8 cellular contexts compared by ENCODE assay signal in the genomic region with DNA sequence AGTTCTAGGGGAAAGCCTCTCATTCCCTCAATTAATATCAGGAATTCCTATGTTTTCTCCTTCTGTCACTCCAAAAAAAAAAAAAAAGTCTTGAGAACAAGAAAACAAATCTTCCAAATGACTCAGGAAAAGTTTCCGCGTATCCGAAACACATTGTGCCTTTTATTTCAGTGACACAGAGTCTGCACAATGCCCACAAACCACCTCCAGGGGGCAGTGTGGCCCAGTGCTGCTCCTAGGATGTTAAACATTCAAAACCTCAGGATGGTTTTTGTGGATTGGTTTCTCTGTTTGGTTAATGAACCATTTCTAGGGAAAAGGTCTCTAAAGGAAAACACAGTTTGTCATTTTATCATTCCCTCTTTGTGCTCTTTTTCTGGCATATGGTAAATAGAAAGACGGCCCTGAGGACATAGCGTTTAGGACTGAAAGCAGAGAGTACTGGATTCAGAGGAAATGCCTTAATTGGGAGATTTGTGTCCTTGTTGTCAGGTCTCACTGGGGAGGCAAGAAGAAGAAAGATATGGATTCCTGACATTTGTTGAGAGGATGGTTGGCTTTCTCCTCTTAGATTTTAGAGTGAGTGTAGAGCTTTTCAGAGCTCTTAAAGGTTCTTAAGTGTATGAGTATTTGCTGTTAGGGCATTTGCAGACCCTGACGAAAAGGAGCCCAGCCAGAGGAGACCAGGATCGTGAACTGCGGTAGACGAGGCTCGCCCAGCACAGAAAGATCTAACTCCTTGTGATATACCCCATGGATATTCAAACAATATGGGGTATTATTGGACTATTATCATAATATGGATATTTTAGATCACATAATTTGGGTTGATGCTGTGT.
A peak's percentile ranks its signal among the peaks of the same experiment; 100 is the strongest.
DNase-seq lines count a peak whose midpoint lies in the region; ATAC-seq, FAIRE-seq and TF ChIP-seq lines count a peak whose summit lies in the region.

No MANE protein-coding gene starts in this region.

- H3K27me3 ChIP-seq in cardiac muscle cell = no peaks in the 10 kb centered on the region
- H3K27me3 ChIP-seq in transverse colon = no peaks in the 10 kb centered on the region

- H3K4me3 Mint-ChIP-seq in Calu3 (ENCODE audit: low read depth, unreplicated experiment) = peak overlapping the region; percentile 54
- no peak overlapping the region for H3K4me3 Mint-ChIP-seq in activated naive CD8-positive, alpha-beta T cell treated with anti-CD3 and anti-CD28 coated beads, Interleukin-2, amount 50 U/mL, for 24 hours

- peak overlapping the region; percentile 29 for H3K27ac ChIP-seq in cardiac muscle cell
- peak overlapping the region in 2 of 4 donors; percentile 19 to 21 for H3K27ac ChIP-seq in transverse colon

- DNase-seq in Calu3 = peak; percentile 81
- peak; percentile 59 for DNase-seq in GM20000 (ENCODE audit: low spot score)
- peak; percentile 42 for DNase-seq in HTR-8/SVneo (ENCODE audit: insufficient read length, low spot score)
- peak; percentile 71 for DNase-seq in activated naive CD8-positive, alpha-beta T cell treated with anti-CD3 and anti-CD28 coated beads, Interleukin-2, amount 50 U/mL, for 24 hours
- DNase-seq in cardiac muscle cell (ENCODE audit: low read depth in 1 of 2, low spot score in 1 of 2) = peak; percentile 84
- peak; percentile 82 for DNase-seq in pons (ENCODE audit: low spot score)
- peak; percentile 79 for DNase-seq in transverse colon

- BruUV-seq in Calu3 (replicated peaks; lab: Mats Ljungman, UMichigan) = no TSS peak

- TF ChIP-seq CTCF in Calu3 (IDR thresholded peaks at IDR 0.05; ENCODE audit: unreplicated experiment) (peak; percentile 68), GM20000 (IDR thresholded peaks at IDR 0.05; ENCODE audit: extremely low read depth, missing control alignments) (peak; percentile 82), cardiac muscle cell (IDR thresholded peaks at IDR 0.05; ENCODE audit: low read depth, low read length) (peak; percentile 98), transverse colon (IDR thresholded peaks at IDR 0.05) (peak; percentile 79 to 95 (median 93))

- peaks cover 30% of the 10 kb centered on the region for H3K4me1 Mint-ChIP-seq in Calu3 (ENCODE audit: low read depth, unreplicated experiment)
- H3K4me1 Mint-ChIP-seq in activated naive CD8-positive, alpha-beta T cell treated with anti-CD3 and anti-CD28 coated beads, Interleukin-2, amount 50 U/mL, for 24 hours = peaks cover 5% of the 10 kb centered on the region

- 13 to 55% methylated on average over 5 to 10 of the region's 10 CpGs for WGBS in transverse colon (ENCODE audit: low coverage in 1 of 2), 2 donors

- CTCF ChIA-PET in Calu3 (lab: Charles Lee) = no interaction called here

- H3K9me3 Mint-ChIP-seq in Calu3 (ENCODE audit: low read depth, unreplicated experiment) = no peaks in the 10 kb centered on the region
- no peaks in the 10 kb centered on the region for H3K9me3 Mint-ChIP-seq in activated naive CD8-positive, alpha-beta T cell treated with anti-CD3 and anti-CD28 coated beads, Interleukin-2, amount 50 U/mL, for 24 hours

- no peak for FAIRE-seq in HTR-8/SVneo (lab: Jason Lieb, UNC)

- H3K36me3 ChIP-seq in cardiac muscle cell (no peaks in the 10 kb centered on the region), transverse colon (no peaks in the 10 kb centered on the region)

- in situ Hi-C loops in transverse colon (cut with MboI; ENCODE audit: low pct_ligation_motif_present in 1 of 4, low pct_unique_long_range_greater_than_20kb in 1 of 4, low sequenced_read_pairs in 3 of 4) = loop anchor here (10.0 to 25.0 kb wide), 4 partner anchors 342 to 495 kb away; no protein-coding TSS in a partner anchor

- H3K27me3 Mint-ChIP-seq in Calu3 (ENCODE audit: unreplicated experiment) = no peaks in the 10 kb centered on the region
- H3K27me3 Mint-ChIP-seq in activated naive CD8-positive, alpha-beta T cell treated with anti-CD3 and anti-CD28 coated beads, Interleukin-2, amount 50 U/mL, for 24 hours = peaks cover 16% of the 10 kb centered on the region

- no peaks in the 10 kb centered on the region for H3K36me3 Mint-ChIP-seq in Calu3 (ENCODE audit: insufficient read depth, unreplicated experiment)
- H3K36me3 Mint-ChIP-seq in activated naive CD8-positive, alpha-beta T cell treated with anti-CD3 and anti-CD28 coated beads, Interleukin-2, amount 50 U/mL, for 24 hours (ENCODE audit: low read depth) = no peaks in the 10 kb centered on the region

- no peak for TF ChIP-seq POLR2A in transverse colon (IDR thresholded peaks at IDR 0.05)

- peak overlapping the region; percentile 75 for H3K27ac Mint-ChIP-seq in Calu3 (ENCODE audit: unreplicated experiment)
- no peak overlapping the region for H3K27ac Mint-ChIP-seq in activated naive CD8-positive, alpha-beta T cell treated with anti-CD3 and anti-CD28 coated beads, Interleukin-2, amount 50 U/mL, for 24 hours

- TF ChIP-seq EP300 in transverse colon (IDR thresholded peaks at IDR 0.05; ENCODE audit: low read depth) = no peak

- H3K4me1 ChIP-seq in cardiac muscle cell (ENCODE audit: low read depth) = no peaks in the 10 kb centered on the region
- H3K4me1 ChIP-seq in transverse colon = peaks cover 0 to 10% (median 0%) of the 10 kb centered on the region in 4 donors

- ATAC-seq in SK-N-SH treated with all-trans-retinoic acid at 6 μM for 48 hours = peak; percentile 89
- ATAC-seq in activated naive CD8-positive, alpha-beta T cell treated with anti-CD3 and anti-CD28 coated beads, Interleukin-2, amount 50 U/mL, for 24 hours = peak; percentile 77

- intact Hi-C loops in Calu3 (cut with micrococcal nuclease; ENCODE audit: unreplicated experiment) (loop anchor here (1.0 to 5.0 kb wide), 2 partner anchors 235 to 345 kb away; no protein-coding TSS in a partner anchor), transverse colon (cut with DNase I; ENCODE audit: low total_unique reads) (loop anchor here (10.0 kb wide), 2 partner anchors 222 to 342 kb away; a partner anchor contains a TSS)

- H3K4me3 ChIP-seq in cardiac muscle cell (no peak overlapping the region), transverse colon (peak overlapping the region in 1 of 4 donors; percentile 19)

- H3K9me3 ChIP-seq in cardiac muscle cell (ENCODE audit: low read depth) (no peaks in the 10 kb centered on the region), transverse colon (no peaks in the 10 kb centered on the region)

TF ChIP-seq in SK-N-SH treated with all-trans-retinoic acid at 6 μM for 48 hours, 23 proteins besides CTCF, POLR2A, EP300 and RAD21:
- TF ChIP-seq ISL1 (CRISPR knock-in tag; IDR thresholded peaks at IDR 0.05) (0 out of 2 replicates have a peak, but pooled peaks have one; percentile 16), TOX (CRISPR knock-in tag; IDR thresholded peaks at IDR 0.05; ENCODE audit: borderline replicate concordance) (no peak), ZFP30 (CRISPR knock-in tag; IDR thresholded peaks at IDR 0.05) (no peak), RARB (CRISPR knock-in tag; IDR thresholded peaks at IDR 0.05) (no peak), OSR1 (CRISPR knock-in tag; IDR thresholded peaks at IDR 0.05) (no peak), CSDC2 (CRISPR knock-in tag; IDR thresholded peaks at IDR 0.05) (no peak)
- TF ChIP-seq, protein P1, sequence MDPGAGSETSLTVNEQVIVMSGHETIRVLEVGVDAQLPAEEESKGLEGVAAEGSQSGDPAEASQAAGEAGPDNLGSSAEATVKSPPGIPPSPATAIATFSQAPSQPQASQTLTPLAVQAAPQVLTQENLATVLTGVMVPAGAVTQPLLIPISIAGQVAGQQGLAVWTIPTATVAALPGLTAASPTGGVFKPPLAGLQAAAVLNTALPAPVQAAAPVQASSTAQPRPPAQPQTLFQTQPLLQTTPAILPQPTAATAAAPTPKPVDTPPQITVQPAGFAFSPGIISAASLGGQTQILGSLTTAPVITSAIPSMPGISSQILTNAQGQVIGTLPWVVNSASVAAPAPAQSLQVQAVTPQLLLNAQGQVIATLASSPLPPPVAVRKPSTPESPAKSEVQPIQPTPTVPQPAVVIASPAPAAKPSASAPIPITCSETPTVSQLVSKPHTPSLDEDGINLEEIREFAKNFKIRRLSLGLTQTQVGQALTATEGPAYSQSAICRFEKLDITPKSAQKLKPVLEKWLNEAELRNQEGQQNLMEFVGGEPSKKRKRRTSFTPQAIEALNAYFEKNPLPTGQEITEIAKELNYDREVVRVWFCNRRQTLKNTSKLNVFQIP (CRISPR knock-in tag; IDR thresholded peaks at IDR 0.05; ENCODE audit: borderline replicate concordance, low read depth) = no peak
